Comparison of ENCODE assay signal across 21 cellular contexts in genomic region chr10:97174937-97175336, GRCh38. TPM values are rescaled to one million over a fixed set of nuclear protein-coding genes. Genes with fewer than 3 reads are reported as not detected.
DNase-seq lines count a peak whose midpoint lies in the region; ATAC-seq and TF ChIP-seq lines count a peak whose summit lies in the region.
"Had no signal": no experiment of that assay in that cellular context is flagged by ENCODE, and none has a peak within 500 bp of the region (broad histone marks: within the 10 kb centered on the region; RNA-seq: fewer than 3 reads in every experiment).

No MANE protein-coding gene starts in this region.

- H3K4me3 Mint-ChIP-seq in activated CD8-positive, alpha-beta T cell treated with anti-CD3 and anti-CD28 coated beads for 36 hours, result no peak overlapping the region
- H3K4me3 Mint-ChIP-seq in activated CD8-positive, alpha-beta T cell treated with anti-CD3 and anti-CD28 coated beads, Interleukin-2, amount 10 ng/mL, durations not matched to agents 7 days and 5 days, result no peak overlapping the region
- no peak overlapping the region for H3K4me3 Mint-ChIP-seq in activated T-helper 17 cell treated with anti-CD3 and anti-CD28 coated beads, Interleukin-2, amount 50 U/mL, for 72 hours
- no peak overlapping the region for H3K4me3 Mint-ChIP-seq in stimulated activated effector memory CD8-positive, alpha-beta T cell treated with anti-CD3 and anti-CD28 coated beads, Interleukin-12 subunit alpha, Interleukin-12 subunit beta, amount 100 ng/mL, for 72 hours
- no peak overlapping the region for H3K4me3 Mint-ChIP-seq in CD8-positive, alpha-beta T cell
- H3K4me3 Mint-ChIP-seq: CD14-positive monocyte; CD4-positive, alpha-beta memory T cell; CD4-positive, CD25-positive, alpha-beta regulatory T cell had no signal

- no peaks in the 10 kb centered on the region for H3K27me3 ChIP-seq in CD8-positive, alpha-beta T cell (ENCODE audit: insufficient read depth, low read length)
- H3K27me3 ChIP-seq: BE2C had no signal

- no peak for DNase-seq in activated CD8-positive, alpha-beta T cell treated with anti-CD3 and anti-CD28 coated beads for 36 hours
- DNase-seq in activated CD8-positive, alpha-beta T cell treated with anti-CD3 and anti-CD28 coated beads, Interleukin-2, amount 10 ng/mL, durations not matched to agents 7 days and 5 days, result no peak
- peak; percentile 13 for DNase-seq in OCI-M1 (lab: John Stamatoyannopoulos, UW)
- no peak for DNase-seq in stimulated activated effector memory CD8-positive, alpha-beta T cell treated with anti-CD3 and anti-CD28 coated beads, Interleukin-12 subunit alpha, Interleukin-12 subunit beta, amount 100 ng/mL, for 72 hours (ENCODE audit: low spot score in 2 of 2)
- no peak for DNase-seq in CD8-positive, alpha-beta T cell
- no peak for DNase-seq in NOMO-1 treated with DMSO at 0.1 percent for 48 hours (lab: John Stamatoyannopoulos, UW; ENCODE audit: unreplicated experiment)
- no peak for DNase-seq in islet precursor cell
- DNase-seq: 8988T; ACHN; BE2C; C1 segment of cervical spinal cord; Caco-2; Calu3; CD4-positive, alpha-beta memory T cell; CD4-positive, CD25-positive, alpha-beta regulatory T cell; DMS79 treated with DMSO at 0.1 percent for 48 hours; GDM1 had no signal

- H3K27me3 Mint-ChIP-seq in activated CD8-positive, alpha-beta T cell treated with anti-CD3 and anti-CD28 coated beads for 36 hours, result peaks cover 11% of the 10 kb centered on the region
- peaks cover 17% of the 10 kb centered on the region for H3K27me3 Mint-ChIP-seq in activated CD8-positive, alpha-beta T cell treated with anti-CD3 and anti-CD28 coated beads, Interleukin-2, amount 10 ng/mL, durations not matched to agents 7 days and 5 days (ENCODE audit: low read depth)
- H3K27me3 Mint-ChIP-seq in activated T-helper 17 cell treated with anti-CD3 and anti-CD28 coated beads, Interleukin-2, amount 50 U/mL, for 72 hours, result peaks cover 15% of the 10 kb centered on the region
- H3K27me3 Mint-ChIP-seq in CD8-positive, alpha-beta T cell (ENCODE audit: low read depth), result peaks cover 14% of the 10 kb centered on the region

- ATAC-seq in activated CD8-positive, alpha-beta T cell treated with anti-CD3 and anti-CD28 coated beads for 36 hours, result peak; percentile 30
- ATAC-seq in activated CD8-positive, alpha-beta T cell treated with anti-CD3 and anti-CD28 coated beads, Interleukin-2, amount 10 ng/mL, durations not matched to agents 7 days and 5 days, result no peak
- ATAC-seq in activated T-helper 17 cell treated with anti-CD3 and anti-CD28 coated beads, Interleukin-2, amount 50 U/mL, for 72 hours (replicated peaks), result peak; percentile 54
- ATAC-seq in stimulated activated effector memory CD8-positive, alpha-beta T cell treated with anti-CD3 and anti-CD28 coated beads, Interleukin-12 subunit alpha, Interleukin-12 subunit beta, amount 100 ng/mL, for 72 hours, result peak; percentile 68
- no peak for ATAC-seq in CD8-positive, alpha-beta T cell
- ATAC-seq: GM12878 had no signal

- no peaks in the 10 kb centered on the region for H3K4me1 Mint-ChIP-seq in activated CD8-positive, alpha-beta T cell treated with anti-CD3 and anti-CD28 coated beads for 36 hours (ENCODE audit: low read depth)
- no peaks in the 10 kb centered on the region for H3K4me1 Mint-ChIP-seq in activated CD8-positive, alpha-beta T cell treated with anti-CD3 and anti-CD28 coated beads, Interleukin-2, amount 10 ng/mL, durations not matched to agents 7 days and 5 days (ENCODE audit: low read depth)
- H3K4me1 Mint-ChIP-seq in activated T-helper 17 cell treated with anti-CD3 and anti-CD28 coated beads, Interleukin-2, amount 50 U/mL, for 72 hours, result no peaks in the 10 kb centered on the region
- H3K4me1 Mint-ChIP-seq in stimulated activated effector memory CD8-positive, alpha-beta T cell treated with anti-CD3 and anti-CD28 coated beads, Interleukin-12 subunit alpha, Interleukin-12 subunit beta, amount 100 ng/mL, for 72 hours, result no peaks in the 10 kb centered on the region
- no peaks in the 10 kb centered on the region for H3K4me1 Mint-ChIP-seq in CD8-positive, alpha-beta T cell (ENCODE audit: low read depth)
- H3K4me1 Mint-ChIP-seq: CD14-positive monocyte; CD4-positive, alpha-beta memory T cell had no signal

- H3K9me3 ChIP-seq in CD8-positive, alpha-beta T cell (ENCODE audit: low read length), result no peaks in the 10 kb centered on the region
- H3K9me3 ChIP-seq: BE2C, BLaER1, Caco-2 had no signal

- no peak for TF ChIP-seq CTCF in activated CD8-positive, alpha-beta T cell treated with anti-CD3 and anti-CD28 coated beads for 36 hours (IDR thresholded peaks at IDR 0.05)
- TF ChIP-seq CTCF in CD8-positive, alpha-beta T cell (IDR thresholded peaks at IDR 0.05), result no peak

- H3K9me3 Mint-ChIP-seq in activated CD8-positive, alpha-beta T cell treated with anti-CD3 and anti-CD28 coated beads for 36 hours, result no peaks in the 10 kb centered on the region
- H3K9me3 Mint-ChIP-seq in activated CD8-positive, alpha-beta T cell treated with anti-CD3 and anti-CD28 coated beads, Interleukin-2, amount 10 ng/mL, durations not matched to agents 7 days and 5 days (ENCODE audit: insufficient read depth), result no peaks in the 10 kb centered on the region
- H3K9me3 Mint-ChIP-seq in activated T-helper 17 cell treated with anti-CD3 and anti-CD28 coated beads, Interleukin-2, amount 50 U/mL, for 72 hours, result no peaks in the 10 kb centered on the region
- no peaks in the 10 kb centered on the region for H3K9me3 Mint-ChIP-seq in stimulated activated effector memory CD8-positive, alpha-beta T cell treated with anti-CD3 and anti-CD28 coated beads, Interleukin-12 subunit alpha, Interleukin-12 subunit beta, amount 100 ng/mL, for 72 hours
- no peaks in the 10 kb centered on the region for H3K9me3 Mint-ChIP-seq in CD8-positive, alpha-beta T cell
- H3K9me3 Mint-ChIP-seq: CD4-positive, alpha-beta memory T cell; CD4-positive, CD25-positive, alpha-beta regulatory T cell had no signal

- H3K4me1 ChIP-seq in CD8-positive, alpha-beta T cell (ENCODE audit: insufficient read depth, low read length), result no peaks in the 10 kb centered on the region
- H3K4me1 ChIP-seq: Caco-2 had no signal

- CTCF ChIA-PET in activated CD8-positive, alpha-beta T cell treated with anti-CD3 and anti-CD28 coated beads for 36 hours (lab: Charles Lee), result interaction anchor here (1.1 to 7.2 kb wide), 3 partner anchors 19 to 102 kb away, joined by 3 to 29 read pairs (median 4); no protein-coding TSS in a partner anchor
- CTCF ChIA-PET in activated CD8-positive, alpha-beta T cell treated with anti-CD3 and anti-CD28 coated beads, Interleukin-2, amount 10 ng/mL, durations not matched to agents 7 days and 5 days (lab: Charles Lee), result interaction anchor here (2.1 kb wide), 1 partner anchor 22 kb away, joined by 7 read pairs; no protein-coding TSS in a partner anchor
- CTCF ChIA-PET in CD8-positive, alpha-beta T cell (lab: Charles Lee), result interaction anchor here (1.3 kb wide), 1 partner anchor 21 kb away, joined by 3 read pairs; no protein-coding TSS in a partner anchor

- H3K36me3 ChIP-seq in CD8-positive, alpha-beta T cell (ENCODE audit: insufficient read depth, low read length), result no peaks in the 10 kb centered on the region
- H3K36me3 ChIP-seq: BE2C, BLaER1 had no signal

- intact Hi-C loops in activated CD8-positive, alpha-beta T cell treated with anti-CD3 and anti-CD28 coated beads for 36 hours (cut with micrococcal nuclease), result no loop called here
- intact Hi-C loops in CD8-positive, alpha-beta T cell (cut with DNase I, micrococcal nuclease), result no loop called here

- H3K27ac Mint-ChIP-seq in activated CD8-positive, alpha-beta T cell treated with anti-CD3 and anti-CD28 coated beads for 36 hours, result no peak overlapping the region
- no peak overlapping the region for H3K27ac Mint-ChIP-seq in activated CD8-positive, alpha-beta T cell treated with anti-CD3 and anti-CD28 coated beads, Interleukin-2, amount 10 ng/mL, durations not matched to agents 7 days and 5 days
- no peak overlapping the region for H3K27ac Mint-ChIP-seq in activated T-helper 17 cell treated with anti-CD3 and anti-CD28 coated beads, Interleukin-2, amount 50 U/mL, for 72 hours
- no peak overlapping the region for H3K27ac Mint-ChIP-seq in stimulated activated effector memory CD8-positive, alpha-beta T cell treated with anti-CD3 and anti-CD28 coated beads, Interleukin-12 subunit alpha, Interleukin-12 subunit beta, amount 100 ng/mL, for 72 hours
- no peak overlapping the region for H3K27ac Mint-ChIP-seq in CD8-positive, alpha-beta T cell
- H3K27ac Mint-ChIP-seq: CD4-positive, alpha-beta memory T cell had no signal

- H3K36me3 Mint-ChIP-seq in activated CD8-positive, alpha-beta T cell treated with anti-CD3 and anti-CD28 coated beads for 36 hours (ENCODE audit: low read depth), result no peaks in the 10 kb centered on the region
- no peaks in the 10 kb centered on the region for H3K36me3 Mint-ChIP-seq in activated CD8-positive, alpha-beta T cell treated with anti-CD3 and anti-CD28 coated beads, Interleukin-2, amount 10 ng/mL, durations not matched to agents 7 days and 5 days (ENCODE audit: low read depth)
- H3K36me3 Mint-ChIP-seq in activated T-helper 17 cell treated with anti-CD3 and anti-CD28 coated beads, Interleukin-2, amount 50 U/mL, for 72 hours (ENCODE audit: low read depth), result no peaks in the 10 kb centered on the region
- no peaks in the 10 kb centered on the region for H3K36me3 Mint-ChIP-seq in stimulated activated effector memory CD8-positive, alpha-beta T cell treated with anti-CD3 and anti-CD28 coated beads, Interleukin-12 subunit alpha, Interleukin-12 subunit beta, amount 100 ng/mL, for 72 hours
- no peaks in the 10 kb centered on the region for H3K36me3 Mint-ChIP-seq in CD8-positive, alpha-beta T cell
- H3K36me3 Mint-ChIP-seq: CD14-positive monocyte; CD4-positive, alpha-beta memory T cell; CD4-positive, CD25-positive, alpha-beta regulatory T cell had no signal

- POLR2A ChIA-PET in activated CD8-positive, alpha-beta T cell treated with anti-CD3 and anti-CD28 coated beads for 36 hours (lab: Charles Lee), result no interaction called here
- POLR2A ChIA-PET in activated CD8-positive, alpha-beta T cell treated with anti-CD3 and anti-CD28 coated beads, Interleukin-2, amount 10 ng/mL, durations not matched to agents 7 days and 5 days (lab: Charles Lee), result no interaction called here
- POLR2A ChIA-PET in CD8-positive, alpha-beta T cell (lab: Charles Lee), result no interaction called here

- H3K4me3 ChIP-seq in CD8-positive, alpha-beta T cell (ENCODE audit: low read depth, low read length), result no peak overlapping the region
- H3K4me3 ChIP-seq: BLaER1, GM12878 had no signal

- H3K27ac ChIP-seq in CD8-positive, alpha-beta T cell (ENCODE audit: low read depth, low read length), result no peak overlapping the region
- H3K27ac ChIP-seq: BLaER1 had no signal

RNA-seq across cellular contexts. Expression of gene SLIT1, which starts 10.8 kb away (rescaled TPM):
- 1 to 10 TPM in 1 of 2 experiments, under 1 TPM in 1; 0.34 to 1.2 TPM for total RNA-seq in activated CD8-positive, alpha-beta T cell treated with anti-CD3 and anti-CD28 coated beads for 36 hours
- under 1 TPM; 0.70 to 0.71 TPM for total RNA-seq in activated CD8-positive, alpha-beta T cell treated with anti-CD3 and anti-CD28 coated beads, Interleukin-2, amount 10 ng/mL, durations not matched to agents 7 days and 5 days
- 1 to 10 TPM in 1 of 2 donors, under 1 TPM in 1; 0.56 to 2.0 TPM for total RNA-seq in activated T-helper 17 cell treated with anti-CD3 and anti-CD28 coated beads, Interleukin-2, amount 50 U/mL, for 72 hours
- under 1 TPM; 0.17 to 0.35 TPM for total RNA-seq in CD8-positive, alpha-beta T cell
- total RNA-seq: Calu3 had no signal

Comparison
In these comparisons a context has a peak if more than half of its experiments do, and no peak if none do; other contexts are left out.
1. ATAC-seq: peak in activated CD8-positive, alpha-beta T cell treated with anti-CD3 and anti-CD28 coated beads for 36 hours (single experiment), activated T-helper 17 cell treated with anti-CD3 and anti-CD28 coated beads, Interleukin-2, amount 50 U/mL, for 72 hours (single experiment) and stimulated activated effector memory CD8-positive, alpha-beta T cell treated with anti-CD3 and anti-CD28 coated beads, Interleukin-12 subunit alpha, Interleukin-12 subunit beta, amount 100 ng/mL, for 72 hours (single experiment); none in activated CD8-positive, alpha-beta T cell treated with anti-CD3 and anti-CD28 coated beads, Interleukin-2, amount 10 ng/mL, durations not matched to agents 7 days and 5 days (single experiment) and CD8-positive, alpha-beta T cell (single experiment).